Comparison of ENCODE assay signal across 13 cellular contexts in the genomic region with DNA sequence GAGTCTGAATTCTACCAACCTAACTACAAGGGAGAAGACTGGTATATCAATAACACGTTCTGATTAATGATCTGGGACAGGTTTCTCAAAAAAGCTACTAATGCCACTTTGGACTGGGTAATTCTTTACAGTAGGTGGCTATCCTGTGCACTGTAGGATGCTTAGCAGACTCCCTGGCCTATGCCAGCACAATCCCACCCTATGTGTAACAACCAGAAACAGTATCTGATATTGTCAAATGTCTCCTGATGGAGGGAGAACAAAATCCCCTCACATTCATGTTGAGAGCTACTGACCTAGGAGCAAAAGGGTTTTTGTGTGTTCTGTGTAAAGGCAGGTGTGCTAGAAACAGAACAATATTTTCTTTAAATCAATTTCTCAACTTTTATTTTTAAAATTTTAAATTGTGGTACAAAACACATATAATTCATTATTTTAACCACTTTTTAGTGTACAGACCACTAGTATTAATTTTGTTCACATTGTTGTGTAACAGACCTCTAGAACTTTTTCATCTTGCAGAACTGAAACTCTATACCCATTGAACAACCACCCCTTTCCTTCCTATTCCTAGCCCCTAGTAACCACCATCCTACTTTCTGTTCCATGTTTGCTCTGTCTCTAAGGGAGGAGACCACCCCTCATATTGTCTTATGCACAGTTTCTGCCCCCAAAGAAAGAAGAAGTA. TPM values are rescaled to one million over a fixed set of nuclear protein-coding genes. Genes with fewer than 3 reads are reported as not detected.
DNase-seq lines count a peak whose midpoint lies in the region; ATAC-seq and TF ChIP-seq lines count a peak whose summit lies in the region.
"Had no signal": no experiment of that assay in that cellular context is flagged by ENCODE, and none has a peak within 500 bp of the region (broad histone marks: within the 10 kb centered on the region; RNA-seq: fewer than 3 reads in every experiment).

No MANE protein-coding gene starts in this region.

- CTCF ChIA-PET in activated CD8-positive, alpha-beta T cell treated with anti-CD3 and anti-CD28 coated beads for 36 hours (lab: Charles Lee) = interaction anchor here (1.1 to 1.5 kb wide), 2 partner anchors 11 to 16 kb away, joined by 3 to 6 read pairs; no protein-coding TSS in a partner anchor

- peaks cover 7% of the 10 kb centered on the region for H3K9me3 Mint-ChIP-seq in activated CD8-positive, alpha-beta T cell treated with anti-CD3 and anti-CD28 coated beads for 36 hours

- POLR2A ChIA-PET in activated CD8-positive, alpha-beta T cell treated with anti-CD3 and anti-CD28 coated beads for 36 hours (lab: Charles Lee) = no interaction called here

- H3K4me3 Mint-ChIP-seq in activated CD8-positive, alpha-beta T cell treated with anti-CD3 and anti-CD28 coated beads for 36 hours = no peak overlapping the region

- no peaks in the 10 kb centered on the region for H3K27me3 ChIP-seq in lower lobe of right lung (ENCODE audit: low read depth)

- no peaks in the 10 kb centered on the region for H3K4me1 Mint-ChIP-seq in activated CD8-positive, alpha-beta T cell treated with anti-CD3 and anti-CD28 coated beads for 36 hours (ENCODE audit: low read depth)

- DNase-seq in CD1c-positive myeloid dendritic cell (ENCODE audit: extremely low spot score) = peak; percentile 88
- DNase-seq in NOMO-1 (lab: John Stamatoyannopoulos, UW; ENCODE audit: unreplicated experiment in 2 of 2) = peak; percentile 90 to 98
- no peak for DNase-seq in lower lobe of right lung
- no peak for DNase-seq in activated CD8-positive, alpha-beta T cell treated with anti-CD3 and anti-CD28 coated beads for 36 hours
- no peak for DNase-seq in stimulated activated CD4-positive, alpha-beta T cell treated with anti-CD3 and anti-CD28 coated beads, Interleukin-4, amount 100 ng/mL, for 24 hours
- no peak for DNase-seq in DMS53 treated with DMSO at 0.1 percent for 48 hours (lab: John Stamatoyannopoulos, UW; ENCODE audit: unreplicated experiment)
- DNase-seq: activated CD4-positive, alpha-beta T cell treated with anti-CD3 and anti-CD28 coated beads for 1 hour had no signal

- no peaks in the 10 kb centered on the region for H3K9me3 ChIP-seq in lower lobe of right lung
- H3K9me3 ChIP-seq: SJSA1, thoracic aorta had no signal

- no peak for TF ChIP-seq CTCF in lower lobe of right lung (IDR thresholded peaks at IDR 0.05)
- TF ChIP-seq CTCF in activated CD8-positive, alpha-beta T cell treated with anti-CD3 and anti-CD28 coated beads for 36 hours (IDR thresholded peaks at IDR 0.05) = no peak

- peak; percentile 59 for ATAC-seq in GM21526 (IDR thresholded peaks at IDR 0.05; ENCODE audit: low FRiP score, unreplicated experiment)
- peak; percentile 65 to 88 for ATAC-seq in lower lobe of right lung
- no peak for ATAC-seq in activated CD8-positive, alpha-beta T cell treated with anti-CD3 and anti-CD28 coated beads for 36 hours
- no peak for ATAC-seq in HG03378 (IDR thresholded peaks at IDR 0.05; ENCODE audit: unreplicated experiment)
- ATAC-seq: HCT116 had no signal

- H3K27ac ChIP-seq in lower lobe of right lung = peak overlapping the region; percentile 71
- H3K27ac ChIP-seq: SJSA1 had no signal

- no peaks in the 10 kb centered on the region for H3K36me3 ChIP-seq in lower lobe of right lung
- H3K36me3 ChIP-seq: SJSA1, thoracic aorta had no signal

- no peak overlapping the region for H3K4me3 ChIP-seq in lower lobe of right lung
- H3K4me3 ChIP-seq: SJSA1, thoracic aorta had no signal

- H3K27ac Mint-ChIP-seq in activated CD8-positive, alpha-beta T cell treated with anti-CD3 and anti-CD28 coated beads for 36 hours = no peak overlapping the region
- H3K27ac Mint-ChIP-seq: progenitor cell of endocrine pancreas had no signal

- peaks cover 21% of the 10 kb centered on the region for H3K27me3 Mint-ChIP-seq in activated CD8-positive, alpha-beta T cell treated with anti-CD3 and anti-CD28 coated beads for 36 hours
- H3K27me3 Mint-ChIP-seq: progenitor cell of endocrine pancreas had no signal

- H3K4me1 ChIP-seq in lower lobe of right lung = peaks cover 7% of the 10 kb centered on the region
- H3K4me1 ChIP-seq: SJSA1 had no signal

- H3K36me3 Mint-ChIP-seq in activated CD8-positive, alpha-beta T cell treated with anti-CD3 and anti-CD28 coated beads for 36 hours (ENCODE audit: low read depth) = no peaks in the 10 kb centered on the region

- intact Hi-C loops in lower lobe of right lung (cut with DNase I) = no loop called here
- intact Hi-C loops in activated CD8-positive, alpha-beta T cell treated with anti-CD3 and anti-CD28 coated beads for 36 hours (cut with micrococcal nuclease) = no loop called here

RNA-seq across cellular contexts. Expression of a gene that starts 2.1 kb away (rescaled TPM):
- total RNA-seq in lower lobe of right lung = 176 TPM
- total RNA-seq in activated CD8-positive, alpha-beta T cell treated with anti-CD3 and anti-CD28 coated beads for 36 hours = not detected
- total RNA-seq: progenitor cell of endocrine pancreas, SJSA1 had no signal

RNA-seq across cellular contexts. Expression of a gene that starts 58.0 kb away (rescaled TPM):
- 2.7 TPM for total RNA-seq in lower lobe of right lung
- total RNA-seq in activated CD8-positive, alpha-beta T cell treated with anti-CD3 and anti-CD28 coated beads for 36 hours = not detected
- total RNA-seq: progenitor cell of endocrine pancreas, SJSA1 had no signal

Comparison
In these comparisons a context has a peak if more than half of its experiments do, and no peak if none do; other contexts are left out.
1. DNase-seq: peak in CD1c-positive myeloid dendritic cell (single experiment) and NOMO-1 (2 of 2); none in lower lobe of right lung (single experiment), activated CD8-positive, alpha-beta T cell treated with anti-CD3 and anti-CD28 coated beads for 36 hours (single experiment), stimulated activated CD4-positive, alpha-beta T cell treated with anti-CD3 and anti-CD28 coated beads, Interleukin-4, amount 100 ng/mL, for 24 hours (single experiment) and DMS53 treated with DMSO at 0.1 percent for 48 hours (single experiment).
2. ATAC-seq: peak in GM21526 (single experiment) and lower lobe of right lung (2 of 2); none in activated CD8-positive, alpha-beta T cell treated with anti-CD3 and anti-CD28 coated beads for 36 hours (single experiment) and HG03378 (single experiment).
3. RNA of a gene that starts 2.1 kb away (total RNA-seq): 176 TPM in lower lobe of right lung (single experiment); not detected in activated CD8-positive, alpha-beta T cell treated with anti-CD3 and anti-CD28 coated beads for 36 hours; every median in the first group is over 100 times any median in the second.